In genomic region chr2:156457523-156458228, GRCh38 we compare ENCODE assay signal across 17 cellular contexts. TPM values are rescaled to one million over a fixed set of nuclear protein-coding genes. Genes with fewer than 3 reads are reported as not detected.
DNase-seq lines count a peak whose midpoint lies in the region; ATAC-seq, FAIRE-seq and TF ChIP-seq lines count a peak whose summit lies in the region.
"Had no signal": no experiment of that assay in that cellular context is flagged by ENCODE, and none has a peak within 500 bp of the region (broad histone marks: within the 10 kb centered on the region; RNA-seq: fewer than 3 reads in every experiment).

No MANE protein-coding gene starts in this region.

- no peaks in the 10 kb centered on the region for H3K27me3 Mint-ChIP-seq in natural killer cell treated with Interleukin-12 subunit alpha and Interleukin-12 subunit beta and Interleukin-15 and Interleukin-18, amount 100 ng/mL, for 72 hours
- H3K27me3 Mint-ChIP-seq in natural killer cell (ENCODE audit: low read depth in 2 of 2): no peaks in the 10 kb centered on the region
- no peaks in the 10 kb centered on the region for H3K27me3 Mint-ChIP-seq in effector memory CD8-positive, alpha-beta T cell
- no peaks in the 10 kb centered on the region for H3K27me3 Mint-ChIP-seq in mesothelial cell of epicardium (ENCODE audit: low read depth)
- H3K27me3 Mint-ChIP-seq: activated naive CD4-positive, alpha-beta T cell treated with anti-CD3 and anti-CD28 coated beads, Interleukin-2, amount 10 ng/mL, durations not matched to agents 7 days and 5 days had no signal

- no peak for DNase-seq in natural killer cell treated with Interleukin-12 subunit alpha and Interleukin-12 subunit beta and Interleukin-15 and Interleukin-18, amount 100 ng/mL, for 72 hours (ENCODE audit: low spot score)
- no peak for DNase-seq in natural killer cell
- no peak for DNase-seq in effector memory CD8-positive, alpha-beta T cell
- no peak for DNase-seq in mesothelial cell of epicardium (ENCODE audit: low spot score in 2 of 2, unreplicated experiment in 2 of 2)
- no peak for DNase-seq in GM19239 (ENCODE audit: insufficient read length, low spot score)
- DNase-seq in ecto neural progenitor cell (ENCODE audit: low spot score): no peak
- DNase-seq: activated CD4-positive, alpha-beta T cell treated with anti-CD3 and anti-CD28 coated beads for 4 hours; activated naive CD4-positive, alpha-beta T cell treated with anti-CD3 and anti-CD28 coated beads, Interleukin-2, amount 10 ng/mL, durations not matched to agents 7 days and 5 days; brain microvascular endothelial cell; Caco-2; effector CD8-positive, alpha-beta T cell; GF-D8; NCI-H524; stimulated activated CD4-positive, alpha-beta T cell treated with anti-CD3 and anti-CD28 coated beads, Interleukin-4, amount 100 ng/mL, for 1 hour; tibial artery had no signal

- no peak overlapping the region for H3K4me3 Mint-ChIP-seq in natural killer cell treated with Interleukin-12 subunit alpha and Interleukin-12 subunit beta and Interleukin-15 and Interleukin-18, amount 100 ng/mL, for 72 hours
- H3K4me3 Mint-ChIP-seq in natural killer cell: no peak overlapping the region
- H3K4me3 Mint-ChIP-seq in effector memory CD8-positive, alpha-beta T cell: no peak overlapping the region
- no peak overlapping the region for H3K4me3 Mint-ChIP-seq in mesothelial cell of epicardium
- H3K4me3 Mint-ChIP-seq: activated naive CD4-positive, alpha-beta T cell treated with anti-CD3 and anti-CD28 coated beads, Interleukin-2, amount 10 ng/mL, durations not matched to agents 7 days and 5 days had no signal

- peaks cover 36 to 52% of the 10 kb centered on the region in 2 donors for H3K4me1 Mint-ChIP-seq in natural killer cell treated with Interleukin-12 subunit alpha and Interleukin-12 subunit beta and Interleukin-15 and Interleukin-18, amount 100 ng/mL, for 72 hours (ENCODE audit: low read depth in 2 of 2)
- H3K4me1 Mint-ChIP-seq in natural killer cell (peaks cover 62 to 68% of the 10 kb centered on the region in 2 donors), mesothelial cell of epicardium (peaks cover 6% of the 10 kb centered on the region)
- peaks cover 24 to 52% of the 10 kb centered on the region in 2 donors for H3K4me1 Mint-ChIP-seq in effector memory CD8-positive, alpha-beta T cell (ENCODE audit: low read depth in 2 of 2)
- H3K4me1 Mint-ChIP-seq: activated naive CD4-positive, alpha-beta T cell treated with anti-CD3 and anti-CD28 coated beads, Interleukin-2, amount 10 ng/mL, durations not matched to agents 7 days and 5 days had no signal

- no peak for FAIRE-seq in GM19239 (lab: Jason Lieb, UNC)

- ATAC-seq in natural killer cell treated with Interleukin-12 subunit alpha and Interleukin-12 subunit beta and Interleukin-15 and Interleukin-18, amount 100 ng/mL, for 72 hours: peak in 1 of 2 donors; percentile 69
- ATAC-seq in natural killer cell: no peak
- no peak for ATAC-seq in effector memory CD8-positive, alpha-beta T cell (replicated peaks)
- no peak for ATAC-seq in GM21447 (IDR thresholded peaks at IDR 0.05; ENCODE audit: unreplicated experiment)
- ATAC-seq in HG02981 (IDR thresholded peaks at IDR 0.05; ENCODE audit: unreplicated experiment): no peak

- intact Hi-C loops in natural killer cell (cut with micrococcal nuclease): no loop called here

- H3K36me3 Mint-ChIP-seq in natural killer cell treated with Interleukin-12 subunit alpha and Interleukin-12 subunit beta and Interleukin-15 and Interleukin-18, amount 100 ng/mL, for 72 hours: no peaks in the 10 kb centered on the region
- no peaks in the 10 kb centered on the region for H3K36me3 Mint-ChIP-seq in natural killer cell
- no peaks in the 10 kb centered on the region for H3K36me3 Mint-ChIP-seq in effector memory CD8-positive, alpha-beta T cell (ENCODE audit: insufficient read depth)
- peaks cover 8% of the 10 kb centered on the region for H3K36me3 Mint-ChIP-seq in mesothelial cell of epicardium

- peak overlapping the region; percentile 47 to 88 for H3K27ac Mint-ChIP-seq in natural killer cell treated with Interleukin-12 subunit alpha and Interleukin-12 subunit beta and Interleukin-15 and Interleukin-18, amount 100 ng/mL, for 72 hours
- no peak overlapping the region for H3K27ac Mint-ChIP-seq in natural killer cell
- peak overlapping the region; percentile 56 to 62 for H3K27ac Mint-ChIP-seq in effector memory CD8-positive, alpha-beta T cell
- peak overlapping the region; percentile 7 for H3K27ac Mint-ChIP-seq in mesothelial cell of epicardium
- H3K27ac Mint-ChIP-seq: activated naive CD4-positive, alpha-beta T cell treated with anti-CD3 and anti-CD28 coated beads, Interleukin-2, amount 10 ng/mL, durations not matched to agents 7 days and 5 days had no signal

- TF ChIP-seq CTCF in natural killer cell (IDR thresholded peaks at IDR 0.05) (no peak), mesothelial cell of epicardium (IDR thresholded peaks at IDR 0.05; ENCODE audit: unreplicated experiment) (no peak)

- H3K9me3 Mint-ChIP-seq in natural killer cell treated with Interleukin-12 subunit alpha and Interleukin-12 subunit beta and Interleukin-15 and Interleukin-18, amount 100 ng/mL, for 72 hours: peaks cover 6% of the 10 kb centered on the region
- no peaks in the 10 kb centered on the region for H3K9me3 Mint-ChIP-seq in natural killer cell
- H3K9me3 Mint-ChIP-seq in effector memory CD8-positive, alpha-beta T cell: no peaks in the 10 kb centered on the region
- peaks cover 12% of the 10 kb centered on the region for H3K9me3 Mint-ChIP-seq in mesothelial cell of epicardium

RNA-seq across cellular contexts. Expression of gene GPD2, which starts 21.5 kb away (rescaled TPM):
- total RNA-seq in natural killer cell treated with Interleukin-12 subunit alpha and Interleukin-12 subunit beta and Interleukin-15 and Interleukin-18, amount 100 ng/mL, for 72 hours: 10 to 100 TPM; 25.7 to 34.1 TPM
- total RNA-seq in natural killer cell (10 to 100 TPM; 12.5 to 20.2 (median 18.3) TPM), mesothelial cell of epicardium (17.3 to 21.7 TPM (median 19.0 TPM) in 3 replicates)

Comparison
In these comparisons a context has a peak if more than half of its experiments do, and no peak if none do; other contexts are left out.
1. H3K27ac Mint-ChIP-seq: peak in natural killer cell treated with Interleukin-12 subunit alpha and Interleukin-12 subunit beta and Interleukin-15 and Interleukin-18, amount 100 ng/mL, for 72 hours (2 of 2), effector memory CD8-positive, alpha-beta T cell (2 of 2) and mesothelial cell of epicardium (single experiment); none in natural killer cell (0 of 2).